15 cellular contexts compared by ENCODE assay signal in genomic region chr10:21726601-21727295, GRCh38.
DNase-seq lines count a peak whose midpoint lies in the region; FAIRE-seq and TF ChIP-seq lines count a peak whose summit lies in the region.
"Had no signal": no experiment of that assay in that cellular context is flagged by ENCODE, and none has a peak within 500 bp of the region (broad histone marks: within the 10 kb centered on the region; RNA-seq: fewer than 3 reads in every experiment).

No MANE protein-coding gene starts in this region.

- H3K36me3 Mint-ChIP-seq in endothelial cell (ENCODE audit: low read depth, unreplicated experiment) (peaks cover 4% of the 10 kb centered on the region), osteocyte (ENCODE audit: unreplicated experiment) (peaks cover 14% of the 10 kb centered on the region)
- peaks cover 27% of the 10 kb centered on the region for H3K36me3 Mint-ChIP-seq in T-helper 2 cell treated with Interferon-gamma antibody and Interleukin-4, amounts not matched to agents 5 μg/mL and 100 μg/mL, for 36 hours (ENCODE audit: low read depth)

- H3K4me3 ChIP-seq in thyroid gland (replicated peaks in 1 of 3) (no peak overlapping the region), left ventricle myocardium inferior (no peak overlapping the region)
- H3K4me3 ChIP-seq: colonic mucosa, esophagus muscularis mucosa had no signal

- H3K4me1 Mint-ChIP-seq in endothelial cell (ENCODE audit: unreplicated experiment), result peaks cover 36% of the 10 kb centered on the region
- H3K4me1 Mint-ChIP-seq in osteocyte (ENCODE audit: unreplicated experiment), result peaks cover 43% of the 10 kb centered on the region
- H3K4me1 Mint-ChIP-seq in T-helper 2 cell treated with Interferon-gamma antibody and Interleukin-4, amounts not matched to agents 5 μg/mL and 100 μg/mL, for 36 hours (ENCODE audit: low read depth), result peaks cover 20% of the 10 kb centered on the region
- H3K4me1 Mint-ChIP-seq: B cell had no signal

- FAIRE-seq in H54 (lab: Jason Lieb, UNC), result peak; percentile 85

- H3K4me1 ChIP-seq in thyroid gland, result peaks cover 14 to 16% of the 10 kb centered on the region in 2 donors
- H3K4me1 ChIP-seq in left ventricle myocardium inferior, result peaks cover 23% of the 10 kb centered on the region

- WGBS in thyroid gland, 2 donors, result 56 to 57% methylated on average over 3 of the region's 3 CpGs

- H3K36me3 ChIP-seq in thyroid gland, result no peaks in the 10 kb centered on the region
- peaks cover 19% of the 10 kb centered on the region for H3K36me3 ChIP-seq in left ventricle myocardium inferior
- H3K36me3 ChIP-seq: colonic mucosa had no signal

- H3K9me3 Mint-ChIP-seq in endothelial cell (ENCODE audit: unreplicated experiment), result no peaks in the 10 kb centered on the region
- H3K9me3 Mint-ChIP-seq in osteocyte (ENCODE audit: unreplicated experiment), result no peaks in the 10 kb centered on the region
- H3K9me3 Mint-ChIP-seq in T-helper 2 cell treated with Interferon-gamma antibody and Interleukin-4, amounts not matched to agents 5 μg/mL and 100 μg/mL, for 36 hours, result no peaks in the 10 kb centered on the region

- no peak for TF ChIP-seq POLR2A in H54 (IDR thresholded peaks at IDR 0.05; ENCODE audit: low read depth, low read length)
- TF ChIP-seq POLR2A in thyroid gland (IDR thresholded peaks at IDR 0.05), result no peak

- H3K27me3 ChIP-seq in thyroid gland, result no peaks in the 10 kb centered on the region
- H3K27me3 ChIP-seq in left ventricle myocardium inferior (ENCODE audit: low read depth), result no peaks in the 10 kb centered on the region
- H3K27me3 ChIP-seq: colonic mucosa, esophagus muscularis mucosa had no signal

- H3K27ac ChIP-seq in RWPE1 (no peak overlapping the region), thyroid gland (no peak overlapping the region), left ventricle myocardium inferior (replicated peaks) (no peak overlapping the region)
- H3K27ac ChIP-seq: colonic mucosa, esophagus muscularis mucosa had no signal

- H3K27ac Mint-ChIP-seq in endothelial cell (ENCODE audit: unreplicated experiment) (peak overlapping the region; percentile 79), osteocyte (ENCODE audit: unreplicated experiment) (peak overlapping the region; percentile 35)
- no peak overlapping the region for H3K27ac Mint-ChIP-seq in T-helper 2 cell treated with Interferon-gamma antibody and Interleukin-4, amounts not matched to agents 5 μg/mL and 100 μg/mL, for 36 hours
- H3K27ac Mint-ChIP-seq: B cell had no signal

- DNase-seq in H54 (ENCODE audit: insufficient read length, low spot score) (no peak), RWPE1 (ENCODE audit: low spot score) (peak; percentile 30), endothelial cell (ENCODE audit: low spot score) (no peak), osteocyte (ENCODE audit: extremely low spot score, unreplicated experiment) (no peak), thyroid gland (no peak), GM03348 (ENCODE audit: low spot score) (no peak), left ventricle myocardium inferior (no peak)
- no peak for DNase-seq in T-helper 2 cell treated with Interferon-gamma antibody and Interleukin-4, amounts not matched to agents 5 μg/mL and 100 μg/mL, for 36 hours (ENCODE audit: low spot score)
- DNase-seq: aorta; colonic mucosa; NCI-H1694; stimulated activated CD4-positive, alpha-beta T cell treated with anti-CD3 and anti-CD28 coated beads, Interleukin-2, amount 100 ng/mL, for 24 hours; SW 1271 had no signal

- no peaks in the 10 kb centered on the region for H3K27me3 Mint-ChIP-seq in endothelial cell (ENCODE audit: unreplicated experiment)
- no peaks in the 10 kb centered on the region for H3K27me3 Mint-ChIP-seq in osteocyte (ENCODE audit: unreplicated experiment)
- no peaks in the 10 kb centered on the region for H3K27me3 Mint-ChIP-seq in T-helper 2 cell treated with Interferon-gamma antibody and Interleukin-4, amounts not matched to agents 5 μg/mL and 100 μg/mL, for 36 hours (ENCODE audit: low read depth)
- H3K27me3 Mint-ChIP-seq: B cell had no signal

- TF ChIP-seq CTCF in RWPE1 (conservative IDR thresholded peaks at IDR 0.05; ENCODE audit: low read depth) (no peak), endothelial cell (IDR thresholded peaks at IDR 0.05; ENCODE audit: unreplicated experiment) (no peak), osteocyte (IDR thresholded peaks at IDR 0.05) (no peak), thyroid gland (IDR thresholded peaks at IDR 0.05) (no peak), left ventricle myocardium inferior (IDR thresholded peaks at IDR 0.05; ENCODE audit: borderline replicate concordance) (no peak)

- POLR2A ChIA-PET in RWPE1 (lab: Yijun Ruan, JAX; ENCODE audit: low non-redundant PET), result no interaction called here

- H3K4me3 Mint-ChIP-seq in endothelial cell (ENCODE audit: unreplicated experiment), result peak overlapping the region; percentile 10
- H3K4me3 Mint-ChIP-seq in osteocyte (ENCODE audit: unreplicated experiment), result no peak overlapping the region
- no peak overlapping the region for H3K4me3 Mint-ChIP-seq in T-helper 2 cell treated with Interferon-gamma antibody and Interleukin-4, amounts not matched to agents 5 μg/mL and 100 μg/mL, for 36 hours
- H3K4me3 Mint-ChIP-seq: B cell had no signal

- no peaks in the 10 kb centered on the region for H3K9me3 ChIP-seq in thyroid gland
- no peaks in the 10 kb centered on the region for H3K9me3 ChIP-seq in left ventricle myocardium inferior (replicated peaks)
- H3K9me3 ChIP-seq: colonic mucosa, esophagus muscularis mucosa had no signal

- intact Hi-C loops in thyroid gland (cut with DNase I), result no loop called here
- intact Hi-C loops in left ventricle myocardium inferior (cut with micrococcal nuclease), result loop anchor here (10.0 kb wide), 1 partner anchor 52 kb away; no protein-coding TSS in a partner anchor

- CTCF ChIA-PET in RWPE1 (lab: Yijun Ruan, JAX), result interaction anchor here (0.5 to 0.7 kb wide), 3 partner anchors 230 to 561 kb away, joined by 3 to 8 read pairs (median 8); no protein-coding TSS in a partner anchor
